In genomic region chr17:41962768-41963434, GRCh38 we compare ENCODE assay signal across 8 cellular contexts. TPM values are rescaled to one million over a fixed set of nuclear protein-coding genes. Genes with fewer than 3 reads are reported as not detected.
A peak's percentile ranks its signal among the peaks of the same experiment; 100 is the strongest.
DNase-seq lines count a peak whose midpoint lies in the region; ATAC-seq, FAIRE-seq and TF ChIP-seq lines count a peak whose summit lies in the region.

No MANE protein-coding gene starts in this region.

- intact Hi-C loops in activated T-helper 2 cell treated with anti-CD3 and anti-CD28 coated beads, Interferon-gamma antibody, Interleukin-2, Interleukin-4, amounts not matched to agents 10 μg/mL and 5 μg/mL and 100 μg/mL, durations not matched to agents 14 hours and 24 hours and 36 hours (cut with micrococcal nuclease): no loop called here
- intact Hi-C loops in pancreas (cut with DNase I): loop anchor here in 2 of 3 donors (5.0 to 10.0 kb wide), 2 partner anchors 149 to 152 kb away; partner anchors contain the start of gene DHX58 (in 2 of the 2)

- no peaks in the 10 kb centered on the region for H3K9me3 Mint-ChIP-seq in activated T-helper 2 cell treated with anti-CD3 and anti-CD28 coated beads, Interferon-gamma antibody, Interleukin-2, Interleukin-4, amounts not matched to agents 10 μg/mL and 5 μg/mL and 100 μg/mL, durations not matched to agents 14 hours and 24 hours and 36 hours

- no peaks in the 10 kb centered on the region for H3K27me3 ChIP-seq in pancreas
- no peaks in the 10 kb centered on the region for H3K27me3 ChIP-seq in tibial nerve

- WGBS in pancreas, 2 donors: 14 to 21% methylated on average over 9 of the region's 9 CpGs
- 18 to 28% methylated on average over 8 to 9 of the region's 9 CpGs for WGBS in tibial nerve, 2 donors

- peak; percentile 64 to 77 (median 74) for TF ChIP-seq CTCF in pancreas (IDR thresholded peaks at IDR 0.05)
- peak; percentile 79 to 92 (median 86) for TF ChIP-seq CTCF in tibial nerve (IDR thresholded peaks at IDR 0.05)

- H3K4me3 Mint-ChIP-seq in activated T-helper 2 cell treated with anti-CD3 and anti-CD28 coated beads, Interferon-gamma antibody, Interleukin-2, Interleukin-4, amounts not matched to agents 10 μg/mL and 5 μg/mL and 100 μg/mL, durations not matched to agents 14 hours and 24 hours and 36 hours (ENCODE audit: low read depth): no peak overlapping the region

- FAIRE-seq in frontal cortex (lab: Jason Lieb, UNC): no peak
- no peak for FAIRE-seq in pancreas (lab: Jason Lieb, UNC)

- peaks cover 5% of the 10 kb centered on the region for H3K36me3 Mint-ChIP-seq in activated T-helper 2 cell treated with anti-CD3 and anti-CD28 coated beads, Interferon-gamma antibody, Interleukin-2, Interleukin-4, amounts not matched to agents 10 μg/mL and 5 μg/mL and 100 μg/mL, durations not matched to agents 14 hours and 24 hours and 36 hours (ENCODE audit: low read depth)

- TF ChIP-seq POLR2A in tibial nerve (IDR thresholded peaks at IDR 0.05): no peak

- H3K9me3 ChIP-seq in pancreas (no peaks in the 10 kb centered on the region), tibial nerve (no peaks in the 10 kb centered on the region)

- H3K4me1 ChIP-seq in pancreas: peaks cover 17 to 41% (median 28%) of the 10 kb centered on the region in 3 donors
- peaks cover 0 to 51% (median 19%) of the 10 kb centered on the region in 4 donors for H3K4me1 ChIP-seq in tibial nerve

- ATAC-seq in pancreas (peak; percentile 30 to 51 (median 46)), HG03039 (IDR thresholded peaks at IDR 0.05; ENCODE audit: unreplicated experiment) (no peak)

- DNase-seq in COLO829 (ENCODE audit: low spot score): peak; percentile 54
- DNase-seq in KG1 (lab: John Stamatoyannopoulos, UW): peak; percentile 16
- DNase-seq in RPMI7951 (ENCODE audit: low read depth): peak; percentile 45
- DNase-seq in activated T-helper 2 cell treated with anti-CD3 and anti-CD28 coated beads, Interferon-gamma antibody, Interleukin-2, Interleukin-4, amounts not matched to agents 10 μg/mL and 5 μg/mL and 100 μg/mL, durations not matched to agents 14 hours and 24 hours and 36 hours (ENCODE audit: low spot score): peak; percentile 63
- peak; percentile 69 to 82 for DNase-seq in frontal cortex (ENCODE audit: low spot score in 2 of 2)
- peak; percentile 76 to 91 (median 81) for DNase-seq in pancreas
- DNase-seq in tibial nerve (ENCODE audit: low spot score in 2 of 2): peak; percentile 57 to 82

- H3K27me3 Mint-ChIP-seq in activated T-helper 2 cell treated with anti-CD3 and anti-CD28 coated beads, Interferon-gamma antibody, Interleukin-2, Interleukin-4, amounts not matched to agents 10 μg/mL and 5 μg/mL and 100 μg/mL, durations not matched to agents 14 hours and 24 hours and 36 hours (ENCODE audit: low read depth): peaks cover 2% of the 10 kb centered on the region

- H3K4me3 ChIP-seq in pancreas (no peak overlapping the region), tibial nerve (no peak overlapping the region)

- TF ChIP-seq EP300 in tibial nerve (IDR thresholded peaks at IDR 0.05): peak in 1 of 2 donors; percentile 31

- no peak overlapping the region for H3K27ac Mint-ChIP-seq in activated T-helper 2 cell treated with anti-CD3 and anti-CD28 coated beads, Interferon-gamma antibody, Interleukin-2, Interleukin-4, amounts not matched to agents 10 μg/mL and 5 μg/mL and 100 μg/mL, durations not matched to agents 14 hours and 24 hours and 36 hours

- H3K36me3 ChIP-seq in pancreas (no peaks in the 10 kb centered on the region), tibial nerve (no peaks in the 10 kb centered on the region)

- H3K4me1 Mint-ChIP-seq in activated T-helper 2 cell treated with anti-CD3 and anti-CD28 coated beads, Interferon-gamma antibody, Interleukin-2, Interleukin-4, amounts not matched to agents 10 μg/mL and 5 μg/mL and 100 μg/mL, durations not matched to agents 14 hours and 24 hours and 36 hours (ENCODE audit: low read depth): peaks cover 19% of the 10 kb centered on the region

- peak overlapping the region; percentile 52 to 79 (median 57) for H3K27ac ChIP-seq in pancreas
- H3K27ac ChIP-seq in tibial nerve: peak overlapping the region in 2 of 4 donors; percentile 33 to 51

RNA-seq across cellular contexts. Expression of gene CNP, which starts 3.7 kb away (rescaled TPM):
- 37.8 and 43.9 TPM in 2 replicates for total RNA-seq in RPMI7951 (2014; rRNA removed; shearing (Covaris generic))
- 71.8 and 77.3 TPM in 2 replicates for total RNA-seq in activated T-helper 2 cell treated with anti-CD3 and anti-CD28 coated beads, Interferon-gamma antibody, Interleukin-2, Interleukin-4, amounts not matched to agents 10 μg/mL and 5 μg/mL and 100 μg/mL, durations not matched to agents 14 hours and 24 hours and 36 hours
- total RNA-seq in frontal cortex (50.5 TPM), pancreas (10 to 100 TPM; 26.3 to 45.8 (median 32.1) TPM), tibial nerve (100 to 1,000 TPM; 174 to 345 (median 256) TPM)
- polyA plus RNA-seq in pancreas: 10 to 100 TPM; 26.4 to 34.4 TPM

RNA-seq across cellular contexts. Expression of gene ODAD4, which starts 32.5 kb away (rescaled TPM):
- total RNA-seq in RPMI7951 (2014; rRNA removed; shearing (Covaris generic)): 0.78 and 1.9 TPM in 2 replicates
- 0.50 and 0.85 TPM in 2 replicates for total RNA-seq in activated T-helper 2 cell treated with anti-CD3 and anti-CD28 coated beads, Interferon-gamma antibody, Interleukin-2, Interleukin-4, amounts not matched to agents 10 μg/mL and 5 μg/mL and 100 μg/mL, durations not matched to agents 14 hours and 24 hours and 36 hours
- total RNA-seq in frontal cortex: 3.3 TPM
- total RNA-seq in pancreas: under 1 TPM; 0.20 to 0.98 (median 0.57) TPM
- 1 to 10 TPM; 1.2 to 4.1 TPM for polyA plus RNA-seq in pancreas
- total RNA-seq in tibial nerve: 1 to 10 TPM; 3.7 to 5.4 (median 5.2) TPM

RNA-seq across cellular contexts. Expression of gene ACLY, which starts 44.1 kb away (rescaled TPM):
- 98.2 and 99.4 TPM in 2 replicates for total RNA-seq in RPMI7951 (2014; rRNA removed; shearing (Covaris generic))
- 223 and 232 TPM in 2 replicates for total RNA-seq in activated T-helper 2 cell treated with anti-CD3 and anti-CD28 coated beads, Interferon-gamma antibody, Interleukin-2, Interleukin-4, amounts not matched to agents 10 μg/mL and 5 μg/mL and 100 μg/mL, durations not matched to agents 14 hours and 24 hours and 36 hours
- total RNA-seq in frontal cortex (140 TPM), pancreas (100 to 1,000 TPM in 1 of 6 donors, 10 to 100 TPM in 5; 38.6 to 101 (median 58.3) TPM), tibial nerve (100 to 1,000 TPM in 1 of 4 donors, 10 to 100 TPM in 3; 62.8 to 102 (median 72.6) TPM)
- polyA plus RNA-seq in pancreas: 10 to 100 TPM; 22.0 to 68.7 TPM

RNA-seq across cellular contexts. Expression of gene DNAJC7, which starts 54.3 kb away (rescaled TPM):
- 63.1 and 65.7 TPM in 2 replicates for total RNA-seq in RPMI7951 (2014; rRNA removed; shearing (Covaris generic))
- total RNA-seq in activated T-helper 2 cell treated with anti-CD3 and anti-CD28 coated beads, Interferon-gamma antibody, Interleukin-2, Interleukin-4, amounts not matched to agents 10 μg/mL and 5 μg/mL and 100 μg/mL, durations not matched to agents 14 hours and 24 hours and 36 hours: 103 and 115 TPM in 2 replicates
- total RNA-seq in frontal cortex: 91.3 TPM
- 10 to 100 TPM; 32.2 to 45.3 (median 37.3) TPM for total RNA-seq in pancreas
- polyA plus RNA-seq in pancreas: 10 to 100 TPM; 53.4 to 63.6 TPM
- total RNA-seq in tibial nerve: 10 to 100 TPM; 56.6 to 90.2 (median 71.8) TPM

RNA-seq across cellular contexts. Expression of gene NKIRAS2, which starts 57.0 kb away (rescaled TPM):
- 36.2 and 38.0 TPM in 2 replicates for total RNA-seq in RPMI7951 (2014; rRNA removed; shearing (Covaris generic))
- 25.8 and 28.2 TPM in 2 replicates for total RNA-seq in activated T-helper 2 cell treated with anti-CD3 and anti-CD28 coated beads, Interferon-gamma antibody, Interleukin-2, Interleukin-4, amounts not matched to agents 10 μg/mL and 5 μg/mL and 100 μg/mL, durations not matched to agents 14 hours and 24 hours and 36 hours
- total RNA-seq in frontal cortex: 31.4 TPM
- 10 to 100 TPM in 3 of 6 donors, 1 to 10 TPM in 3; 6.5 to 14.7 (median 10.7) TPM for total RNA-seq in pancreas
- polyA plus RNA-seq in pancreas: 10 to 100 TPM; 11.7 to 14.1 TPM
- 10 to 100 TPM; 17.7 to 39.9 (median 23.8) TPM for total RNA-seq in tibial nerve

Comparison
In these comparisons a context has a peak if more than half of its experiments do, and no peak if none do; other contexts are left out.
1. DNase-seq: peak in every context shown above with its lines; median percentile 81 in pancreas; 76 in frontal cortex; 70 in tibial nerve; 63 in activated T-helper 2 cell treated with anti-CD3 and anti-CD28 coated beads, Interferon-gamma antibody, Interleukin-2, Interleukin-4, amounts not matched to agents 10 μg/mL and 5 μg/mL and 100 μg/mL, durations not matched to agents 14 hours and 24 hours and 36 hours; 54 in COLO829; 45 in RPMI7951; 16 in KG1.